16 cellular contexts compared by ENCODE assay signal in the genomic region with DNA sequence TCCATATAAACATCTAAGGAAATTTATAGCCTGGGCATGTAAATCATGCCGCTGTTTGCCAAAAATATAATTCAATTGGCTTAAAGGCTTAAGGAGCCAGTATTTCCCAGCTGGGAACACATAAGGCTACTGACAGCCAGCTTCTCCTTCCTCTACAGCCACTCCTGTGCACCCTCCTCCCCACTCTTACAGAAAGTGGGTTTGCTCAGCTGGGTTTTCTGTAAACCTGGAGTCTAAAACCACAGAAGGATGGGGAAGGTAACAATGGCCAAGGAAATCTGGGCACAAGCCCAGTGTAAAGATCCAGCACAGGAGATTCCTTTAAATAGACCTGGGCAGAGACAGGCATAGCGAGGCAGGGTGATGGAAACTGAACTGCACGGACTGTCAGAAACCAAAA. TPM values are rescaled to one million over a fixed set of nuclear protein-coding genes. Genes with fewer than 3 reads are reported as not detected.
DNase-seq lines count a peak whose midpoint lies in the region; ATAC-seq and TF ChIP-seq lines count a peak whose summit lies in the region.
"Had no signal": no experiment of that assay in that cellular context is flagged by ENCODE, and none has a peak within 500 bp of the region (broad histone marks: within the 10 kb centered on the region; RNA-seq: fewer than 3 reads in every experiment).

No MANE protein-coding gene starts in this region.

- 54% methylated on average over 3 of the region's 3 CpGs for WGBS in right lobe of liver (ENCODE audit: insufficient coverage, low coverage, low lambda C conversion rate, missing lambda C conversion rate)
- WGBS in upper lobe of left lung, 2 donors, result 58 to 80% methylated on average over 3 of the region's 3 CpGs

- H3K4me3 ChIP-seq in right lobe of liver (peak overlapping the region in 1 of 3 donors; percentile 0), upper lobe of left lung (no peak overlapping the region)
- H3K4me3 ChIP-seq: PC-9, upper lobe of right lung had no signal

- peak overlapping the region; percentile 86 for H3K27ac ChIP-seq in caudate nucleus (ENCODE audit: low read depth, low read length)
- peak overlapping the region; percentile 23 to 98 (median 85) for H3K27ac ChIP-seq in right lobe of liver
- peak overlapping the region; percentile 1 to 85 (median 54) for H3K27ac ChIP-seq in upper lobe of left lung
- H3K27ac ChIP-seq: upper lobe of right lung had no signal

- TF ChIP-seq POLR2A in right lobe of liver (IDR thresholded peaks at IDR 0.05) (no peak), upper lobe of left lung (IDR thresholded peaks at IDR 0.05) (peak in 1 of 4 donors; percentile 34)

- TF ChIP-seq CTCF in right lobe of liver (IDR thresholded peaks at IDR 0.05), result no peak
- no peak for TF ChIP-seq CTCF in upper lobe of left lung (IDR thresholded peaks at IDR 0.05)
- no peak for TF ChIP-seq CTCF in GM20000 (IDR thresholded peaks at IDR 0.05; ENCODE audit: extremely low read depth, missing control alignments)

- H3K27me3 ChIP-seq in right lobe of liver, result no peaks in the 10 kb centered on the region
- H3K27me3 ChIP-seq in upper lobe of left lung, result no peaks in the 10 kb centered on the region
- H3K27me3 ChIP-seq: upper lobe of right lung had no signal

- H3K4me1 ChIP-seq in right lobe of liver (peaks cover 0 to 52% (median 19%) of the 10 kb centered on the region in 4 donors), upper lobe of left lung (peaks cover 9 to 54% (median 37%) of the 10 kb centered on the region in 4 donors)

- peak in 1 of 4 donors; percentile 22 for TF ChIP-seq EP300 in upper lobe of left lung (IDR thresholded peaks at IDR 0.05)

- ATAC-seq in Right ventricle myocardium superior (ENCODE audit: poor library complexity) (peak; percentile 27), Right ventricle myocardium inferior (no peak), right lobe of liver (no peak), upper lobe of left lung (ENCODE audit: low FRiP score in 2 of 2) (no peak)
- ATAC-seq: activated T-cell treated with anti-CD3 and anti-CD28 coated beads, Interleukin-2, amount 50 U/mL, for 4 hours; upper lobe of right lung had no signal

- H3K36me3 ChIP-seq in right lobe of liver (peaks cover 0 to 12% (median 4%) of the 10 kb centered on the region in 4 donors), upper lobe of left lung (peaks cover 0 to 7% (median 2%) of the 10 kb centered on the region in 4 donors)
- H3K36me3 ChIP-seq: upper lobe of right lung had no signal

- DNase-seq in Right ventricle myocardium superior (no peak), Right ventricle myocardium inferior (ENCODE audit: missing footprints) (no peak), caudate nucleus (lab: John Stamatoyannopoulos, UW) (peak in 2 of 61 donors; percentile 15 to 25), right lobe of liver (peak in 1 of 3 donors; percentile 46), upper lobe of left lung (peak in 1 of 2 donors; percentile 72), GM20000 (ENCODE audit: low spot score) (no peak), GF-D8 (lab: John Stamatoyannopoulos, UW) (no peak), NOMO-1 (lab: John Stamatoyannopoulos, UW; ENCODE audit: unreplicated experiment in 2 of 2) (no peak)
- DNase-seq: activated CD4-positive, alpha-beta memory T cell treated with anti-CD3 and anti-CD28 coated beads for 36 hours; activated T-cell treated with anti-CD3 and anti-CD28 coated beads, Interleukin-2, amount 50 U/mL, for 4 hours; cerebellar nuclear complex; Karpas-422; NCI-H1436 treated with DMSO at 0.1 percent for 48 hours; PC-9; stimulated activated CD4-positive, alpha-beta T cell treated with anti-CD3 and anti-CD28 coated beads, Interleukin-4, amount 100 ng/mL, for 24 hours; upper lobe of right lung had no signal

- intact Hi-C loops in Right ventricle myocardium superior (cut with DNase I), result no loop called here
- intact Hi-C loops in Right ventricle myocardium inferior (cut with DNase I), result loop anchor here (5.0 to 10.0 kb wide), 2 partner anchors 60 to 308 kb away; no protein-coding TSS in a partner anchor
- intact Hi-C loops in right lobe of liver (cut with DNase I), result no loop called here

- H3K9me3 ChIP-seq in right lobe of liver (no peaks in the 10 kb centered on the region), upper lobe of left lung (no peaks in the 10 kb centered on the region)
- H3K9me3 ChIP-seq: upper lobe of right lung had no signal

RNA-seq across cellular contexts. Expression of a gene that starts 18.5 kb away (rescaled TPM):
- 495 TPM for total RNA-seq in Right ventricle myocardium superior
- total RNA-seq in Right ventricle myocardium inferior, result 445 TPM
- total RNA-seq in right lobe of liver, result 1,000 to 10,000 TPM in 1 of 6 experiments, 100 to 1,000 TPM in 5; 544 to 1,154 (median 743) TPM
- total RNA-seq in upper lobe of left lung, result 100 to 1,000 TPM; 208 to 306 (median 234) TPM
